ENCODE assay signal across 21 cellular contexts in genomic region chr10:43067391-43068135, GRCh38. TPM values are rescaled to one million over a fixed set of nuclear protein-coding genes. Genes with fewer than 3 reads are reported as not detected.
DNase-seq lines count a peak whose midpoint lies in the region; ATAC-seq, FAIRE-seq and TF ChIP-seq lines count a peak whose summit lies in the region.
"Had no signal": no experiment of that assay in that cellular context is flagged by ENCODE, and none has a peak within 500 bp of the region (broad histone marks: within the 10 kb centered on the region; RNA-seq: fewer than 3 reads in every experiment).

No MANE protein-coding gene starts in this region.

- H3K27ac ChIP-seq in kidney (ENCODE audit: low read depth in 2 of 2, low read length in 2 of 2) (no peak overlapping the region), trophoblast cell (ENCODE audit: low read depth, low read length) (no peak overlapping the region)
- H3K27ac ChIP-seq: BLaER1 treated with 17β-estradiol and CSF1 and Interleukin-3, amounts not matched to agents 10 nM and 100 nM; GM23248; HL-60 had no signal

- WGBS in trophoblast cell (ENCODE audit: extremely low coverage, insufficient coverage, insufficient read length) = no CpG with 5 or more reads among the region's 14 CpGs

- H3K4ac ChIP-seq in trophoblast cell (ENCODE audit: low read depth, low read length) = no peak overlapping the region

- TF ChIP-seq CTCF in BE2C (IDR thresholded peaks at IDR 0.05; ENCODE audit: low read depth, low read length) = no peak
- TF ChIP-seq CTCF in kidney (IDR thresholded peaks at IDR 0.05; ENCODE audit: borderline replicate concordance, extremely low read depth, insufficient read depth) = no peak

- H4K12ac ChIP-seq in trophoblast cell (ENCODE audit: low read depth, low read length) = no peak overlapping the region

- no peak overlapping the region for H3K14ac ChIP-seq in trophoblast cell (ENCODE audit: low read length)

- no peak overlapping the region for H4K91ac ChIP-seq in trophoblast cell (ENCODE audit: low read depth, low read length)

- no peak overlapping the region for H3K4me2 ChIP-seq in trophoblast cell (ENCODE audit: low read length)
- H3K4me2 ChIP-seq: BLaER1 treated with 17β-estradiol and CSF1 and Interleukin-3, amounts not matched to agents 10 nM and 100 nM had no signal

- no peaks in the 10 kb centered on the region for H3K36me3 ChIP-seq in BE2C
- H3K36me3 ChIP-seq in kidney (ENCODE audit: control insufficient read depth in 1 of 2, insufficient read depth in 2 of 2, low read length in 2 of 2) = no peaks in the 10 kb centered on the region
- no peaks in the 10 kb centered on the region for H3K36me3 ChIP-seq in trophoblast cell (ENCODE audit: control insufficient read depth in 1 of 2, insufficient read depth in 2 of 2, low read length in 2 of 2)
- H3K36me3 ChIP-seq: BLaER1 treated with 17β-estradiol and CSF1 and Interleukin-3, amounts not matched to agents 10 nM and 100 nM had no signal

- H3K18ac ChIP-seq in trophoblast cell (ENCODE audit: low read length) = no peak overlapping the region

- intact Hi-C loops in Right ventricle myocardium superior (cut with DNase I) (no loop called here), cardiac septum (cut with DNase I) (no loop called here), kidney (cut with DNase I) (no loop called here)

- H3K27me3 ChIP-seq in BE2C (no peaks in the 10 kb centered on the region), trophoblast cell (ENCODE audit: insufficient read depth, low read length) (no peaks in the 10 kb centered on the region)
- H3K27me3 ChIP-seq: BLaER1 treated with 17β-estradiol and CSF1 and Interleukin-3, amounts not matched to agents 10 nM and 100 nM had no signal

- H2AFZ ChIP-seq in trophoblast cell (ENCODE audit: insufficient read depth, low read length, poor library complexity) = no peak overlapping the region
- H2AFZ ChIP-seq: GM23248 had no signal

- H4K8ac ChIP-seq in trophoblast cell (ENCODE audit: low read depth, low read length) = no peak overlapping the region

- peak; percentile 33 for DNase-seq in Right ventricle myocardium superior
- DNase-seq in cardiac septum (ENCODE audit: low spot score) = no peak
- peak; percentile 25 for DNase-seq in BE2C
- peak; percentile 64 for DNase-seq in kidney
- no peak for DNase-seq in trophoblast cell
- DNase-seq in activated CD4-positive, alpha-beta T cell treated with anti-CD3 and anti-CD28 coated beads, Interleukin-2, amount 50 U/mL, for 1 hour = no peak
- DNase-seq in stimulated activated CD4-positive, alpha-beta T cell treated with anti-CD3 and anti-CD28 coated beads, Interleukin-1b, Interleukin-23, amount 100 ng/mL, for 48 hours = no peak
- no peak for DNase-seq in NCI-H82 treated with DMSO at 0.1 percent for 48 hours (lab: John Stamatoyannopoulos, UW; ENCODE audit: unreplicated experiment)
- DNase-seq: 8988T; Calu3; CD8-positive, alpha-beta T cell; DMS 273 treated with DMSO at 0.1 percent for 48 hours; DND-41; EL; GM23248; HCEC 1CT; HFFc6 had no signal

- H3K4me1 ChIP-seq in BE2C (peaks cover 58% of the 10 kb centered on the region), kidney (ENCODE audit: control insufficient read depth in 1 of 2, insufficient read depth in 1 of 2, low read depth in 1 of 2, low read length in 2 of 2) (no peaks in the 10 kb centered on the region), trophoblast cell (ENCODE audit: control insufficient read depth in 1 of 2, insufficient read depth in 2 of 2, low read length in 2 of 2) (no peaks in the 10 kb centered on the region)

- H3K9ac ChIP-seq in kidney (ENCODE audit: low read length in 2 of 2) (no peak overlapping the region), trophoblast cell (ENCODE audit: low read length) (no peak overlapping the region)
- H3K9ac ChIP-seq: BLaER1 treated with 17β-estradiol and CSF1 and Interleukin-3, amounts not matched to agents 10 nM and 100 nM; GM23248 had no signal

- H2BK12ac ChIP-seq in trophoblast cell (ENCODE audit: low read length) = no peak overlapping the region

- H3K4me3 ChIP-seq in BE2C (ENCODE audit: low read depth, low read length) (no peak overlapping the region), kidney (ENCODE audit: low read length in 2 of 2) (no peak overlapping the region), trophoblast cell (ENCODE audit: low read depth, low read length) (peak overlapping the region; percentile 10)
- H3K4me3 ChIP-seq: BLaER1 treated with 17β-estradiol and CSF1 and Interleukin-3, amounts not matched to agents 10 nM and 100 nM; GM23248 had no signal

- no peak overlapping the region for H2BK5ac ChIP-seq in trophoblast cell (ENCODE audit: low read depth, low read length, poor library complexity)

- no peak overlapping the region for H3K23ac ChIP-seq in trophoblast cell (ENCODE audit: low read length)

- ATAC-seq in Right ventricle myocardium superior (ENCODE audit: poor library complexity) = no peak
- ATAC-seq: CD8-positive, alpha-beta T cell had no signal

- H3K79me1 ChIP-seq in trophoblast cell (ENCODE audit: low read length) = no peaks in the 10 kb centered on the region

- H3K9me3 ChIP-seq in BE2C (no peaks in the 10 kb centered on the region), kidney (ENCODE audit: control insufficient read depth in 1 of 2, low read length in 2 of 2) (no peaks in the 10 kb centered on the region), trophoblast cell (ENCODE audit: insufficient read depth, low read depth, low read length) (peaks cover 2% of the 10 kb centered on the region)
- H3K9me3 ChIP-seq: BLaER1 treated with 17β-estradiol and CSF1 and Interleukin-3, amounts not matched to agents 10 nM and 100 nM had no signal

- H2BK120ac ChIP-seq in trophoblast cell (ENCODE audit: insufficient read depth, low read length, poor library complexity) = no peak overlapping the region

- no peaks in the 10 kb centered on the region for H3K79me2 ChIP-seq in trophoblast cell (ENCODE audit: control insufficient read depth, insufficient read depth, low read length, poor library complexity)

- FAIRE-seq in kidney (lab: Jason Lieb, UNC) = no peak
- FAIRE-seq: GM12891, GM19239 had no signal

- no peak overlapping the region for H2AK5ac ChIP-seq in trophoblast cell (ENCODE audit: low read length)

RNA-seq across cellular contexts. Expression of gene RET, which starts 9.3 kb away (rescaled TPM):
- total RNA-seq in Right ventricle myocardium superior = 6.6 TPM
- total RNA-seq in cardiac septum = 0.94 TPM
- polyA plus RNA-seq in BE2C (2012; ENCODE audit: insufficient read depth, insufficient read length, low read depth) = 310 TPM
- total RNA-seq in kidney = 3.1 TPM
- polyA plus RNA-seq in kidney (ENCODE audit: insufficient read depth, low read depth, low replicate concordance) = 1.1 TPM
- polyA plus RNA-seq in trophoblast cell (2013) = 0.03 and 0.04 TPM in 2 replicates
- total RNA-seq: Calu3; CD8-positive, alpha-beta T cell; GM23248 had no signal
- polyA plus RNA-seq: GM23248 had no signal

Comparison
In these comparisons a context has a peak if more than half of its experiments do, and no peak if none do; other contexts are left out.
1. DNase-seq: peak in Right ventricle myocardium superior (single experiment), BE2C (single experiment) and kidney (single experiment); none in cardiac septum (single experiment), trophoblast cell (0 of 2), activated CD4-positive, alpha-beta T cell treated with anti-CD3 and anti-CD28 coated beads, Interleukin-2, amount 50 U/mL, for 1 hour (single experiment), stimulated activated CD4-positive, alpha-beta T cell treated with anti-CD3 and anti-CD28 coated beads, Interleukin-1b, Interleukin-23, amount 100 ng/mL, for 48 hours (single experiment) and NCI-H82 treated with DMSO at 0.1 percent for 48 hours (single experiment).